ENCODE assay signal across 9 cellular contexts in genomic region chr2:191637182-191638078, GRCh38. TPM values are rescaled to one million over a fixed set of nuclear protein-coding genes. Genes with fewer than 3 reads are reported as not detected.
DNase-seq lines count a peak whose midpoint lies in the region; ATAC-seq lines count a peak whose summit lies in the region.
"Had no signal": no experiment of that assay in that cellular context is flagged by ENCODE, and none has a peak within 500 bp of the region (broad histone marks: within the 10 kb centered on the region; RNA-seq: fewer than 3 reads in every experiment).

No MANE protein-coding gene starts in this region.

- DNase-seq in GM03348 (ENCODE audit: low spot score) = peak; percentile 18
- peak; percentile 19 for DNase-seq in activated T-helper 2 cell treated with anti-CD3 and anti-CD28 coated beads, Interferon-gamma antibody, Interleukin-2, Interleukin-4, amounts not matched to agents 10 μg/mL and 5 μg/mL and 100 μg/mL, durations not matched to agents 14 hours and 24 hours and 36 hours (ENCODE audit: low spot score)
- DNase-seq in NCI-H146 (lab: John Stamatoyannopoulos, UW) = no peak
- no peak for DNase-seq in middle frontal gyrus (ENCODE audit: extremely low spot score, low spot score)
- DNase-seq in SHP77 (lab: John Stamatoyannopoulos, UW) = no peak
- DNase-seq: right cardiac atrium had no signal

- no peaks in the 10 kb centered on the region for H3K9me3 ChIP-seq in mucosa of rectum (ENCODE audit: control insufficient read depth in 2 of 2, low read length in 2 of 2)

- ATAC-seq in GM21381 (IDR thresholded peaks at IDR 0.05; ENCODE audit: unreplicated experiment) (peak; percentile 56), HG03571 (IDR thresholded peaks at IDR 0.05; ENCODE audit: unreplicated experiment) (peak; percentile 51)

- peaks cover 18% of the 10 kb centered on the region in 2 donors for H3K4me1 ChIP-seq in mucosa of rectum (ENCODE audit: control insufficient read depth in 2 of 2, insufficient read depth in 2 of 2, low read length in 2 of 2)

- intact Hi-C loops in activated T-helper 2 cell treated with anti-CD3 and anti-CD28 coated beads, Interferon-gamma antibody, Interleukin-2, Interleukin-4, amounts not matched to agents 10 μg/mL and 5 μg/mL and 100 μg/mL, durations not matched to agents 14 hours and 24 hours and 36 hours (cut with micrococcal nuclease) = loop anchor here (1.0 to 5.0 kb wide), 7 partner anchors 12 to 615 kb away; no protein-coding TSS in a partner anchor

- H3K27ac ChIP-seq in mucosa of rectum (ENCODE audit: low read depth in 2 of 2, low read length in 2 of 2) = peak overlapping the region; percentile 45 to 49

- peak overlapping the region; percentile 81 for H3K27ac Mint-ChIP-seq in activated T-helper 2 cell treated with anti-CD3 and anti-CD28 coated beads, Interferon-gamma antibody, Interleukin-2, Interleukin-4, amounts not matched to agents 10 μg/mL and 5 μg/mL and 100 μg/mL, durations not matched to agents 14 hours and 24 hours and 36 hours

- no peak overlapping the region for H3K9ac ChIP-seq in mucosa of rectum (ENCODE audit: low read depth in 1 of 2, low read length in 2 of 2)

- H3K4me3 ChIP-seq in mucosa of rectum (ENCODE audit: low read length in 2 of 2) = peak overlapping the region in 1 of 2 donors; percentile 35

- no peaks in the 10 kb centered on the region for H3K36me3 Mint-ChIP-seq in activated T-helper 2 cell treated with anti-CD3 and anti-CD28 coated beads, Interferon-gamma antibody, Interleukin-2, Interleukin-4, amounts not matched to agents 10 μg/mL and 5 μg/mL and 100 μg/mL, durations not matched to agents 14 hours and 24 hours and 36 hours (ENCODE audit: low read depth)

- peaks cover 8% of the 10 kb centered on the region for H3K27me3 Mint-ChIP-seq in activated T-helper 2 cell treated with anti-CD3 and anti-CD28 coated beads, Interferon-gamma antibody, Interleukin-2, Interleukin-4, amounts not matched to agents 10 μg/mL and 5 μg/mL and 100 μg/mL, durations not matched to agents 14 hours and 24 hours and 36 hours (ENCODE audit: low read depth)

- H3K9me3 Mint-ChIP-seq in activated T-helper 2 cell treated with anti-CD3 and anti-CD28 coated beads, Interferon-gamma antibody, Interleukin-2, Interleukin-4, amounts not matched to agents 10 μg/mL and 5 μg/mL and 100 μg/mL, durations not matched to agents 14 hours and 24 hours and 36 hours = no peaks in the 10 kb centered on the region

- no peaks in the 10 kb centered on the region for H3K27me3 ChIP-seq in mucosa of rectum (ENCODE audit: control insufficient read depth in 2 of 2, insufficient read depth in 2 of 2, low read length in 2 of 2)

- no peaks in the 10 kb centered on the region for H3K36me3 ChIP-seq in mucosa of rectum (ENCODE audit: control insufficient read depth in 2 of 2, insufficient read depth in 2 of 2, low read length in 2 of 2)

- peak overlapping the region; percentile 66 for H3K4me3 Mint-ChIP-seq in activated T-helper 2 cell treated with anti-CD3 and anti-CD28 coated beads, Interferon-gamma antibody, Interleukin-2, Interleukin-4, amounts not matched to agents 10 μg/mL and 5 μg/mL and 100 μg/mL, durations not matched to agents 14 hours and 24 hours and 36 hours (ENCODE audit: low read depth)

- H3K4me1 Mint-ChIP-seq in activated T-helper 2 cell treated with anti-CD3 and anti-CD28 coated beads, Interferon-gamma antibody, Interleukin-2, Interleukin-4, amounts not matched to agents 10 μg/mL and 5 μg/mL and 100 μg/mL, durations not matched to agents 14 hours and 24 hours and 36 hours (ENCODE audit: low read depth) = peaks cover 54% of the 10 kb centered on the region

RNA-seq across cellular contexts. Expression of gene NABP1, which starts 40.5 kb away (rescaled TPM):
- 39.9 and 40.0 TPM in 2 replicates for total RNA-seq in activated T-helper 2 cell treated with anti-CD3 and anti-CD28 coated beads, Interferon-gamma antibody, Interleukin-2, Interleukin-4, amounts not matched to agents 10 μg/mL and 5 μg/mL and 100 μg/mL, durations not matched to agents 14 hours and 24 hours and 36 hours

Comparison
In these comparisons a context has a peak if more than half of its experiments do, and no peak if none do; other contexts are left out.
1. DNase-seq: peak in GM03348 (single experiment) and activated T-helper 2 cell treated with anti-CD3 and anti-CD28 coated beads, Interferon-gamma antibody, Interleukin-2, Interleukin-4, amounts not matched to agents 10 μg/mL and 5 μg/mL and 100 μg/mL, durations not matched to agents 14 hours and 24 hours and 36 hours (single experiment); none in NCI-H146 (single experiment), middle frontal gyrus (single experiment) and SHP77 (0 of 2).